ENCODE assay signal across 14 cellular contexts in the genomic region with DNA sequence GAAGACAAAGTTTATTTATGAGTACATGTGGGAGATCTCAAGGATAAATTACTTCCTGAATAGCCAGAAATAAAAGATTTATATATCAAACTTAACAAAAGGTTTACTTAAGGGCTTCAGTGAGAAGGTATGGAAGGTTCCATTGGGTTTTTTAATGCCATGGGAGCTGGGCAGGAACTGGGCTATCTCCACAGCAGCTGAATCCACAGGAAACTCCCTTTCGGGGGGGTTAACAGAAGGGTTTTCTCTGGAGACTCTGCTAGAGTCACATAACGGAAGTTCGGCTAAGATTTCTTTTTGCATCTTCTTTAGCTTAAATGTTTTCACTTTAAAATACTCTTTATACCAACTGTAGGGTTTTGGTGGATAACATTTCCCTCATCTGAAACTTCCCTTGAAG.
DNase-seq lines count a peak whose midpoint lies in the region; TF ChIP-seq lines count a peak whose summit lies in the region.
"Had no signal": no experiment of that assay in that cellular context is flagged by ENCODE, and none has a peak within 500 bp of the region (broad histone marks: within the 10 kb centered on the region; RNA-seq: fewer than 3 reads in every experiment).

No MANE protein-coding gene starts in this region.

- no peaks in the 10 kb centered on the region for H4K20me1 ChIP-seq in OCI-LY3 (ENCODE audit: insufficient read depth, low read length)

- H3K4me1 ChIP-seq in OCI-LY3 (ENCODE audit: low read length) = peaks cover 34% of the 10 kb centered on the region
- H3K4me1 ChIP-seq: A549 had no signal

- no peaks in the 10 kb centered on the region for H3K79me2 ChIP-seq in OCI-LY3 (ENCODE audit: low read length)

- H3K27ac ChIP-seq in OCI-LY3 (ENCODE audit: low read length) = no peak overlapping the region
- H3K27ac ChIP-seq: A549, HL-60 had no signal

- no peaks in the 10 kb centered on the region for H3K27me3 ChIP-seq in OCI-LY3 (ENCODE audit: low read depth, low read length)

- no peak for TF ChIP-seq POLR2A in erythroblast (IDR thresholded peaks at IDR 0.05; ENCODE audit: low read length)

- 0 out of 2 replicates have a peak overlapping the region, but pooled peaks have one; percentile 6 for H2AFZ ChIP-seq in OCI-LY3 (ENCODE audit: low read depth, low read length)

- H3K9me3 ChIP-seq in OCI-LY3 (ENCODE audit: insufficient read depth, low read length) = no peaks in the 10 kb centered on the region
- H3K9me3 ChIP-seq: A549, HAP-1 had no signal

- H3K36me3 ChIP-seq in OCI-LY3 (replicated peaks; ENCODE audit: low read depth, low read length) = no peaks in the 10 kb centered on the region
- H3K36me3 ChIP-seq: HAP-1 had no signal

- DNase-seq in GM12865 (ENCODE audit: low read depth) (peak; percentile 29), myocyte (ENCODE audit: low read depth) (peak; percentile 9), head of caudate nucleus (no peak), erythroblast (lab: John Stamatoyannopoulos, UW) (no peak), NCI-H146 treated with DMSO at 0.1 percent for 48 hours (lab: John Stamatoyannopoulos, UW; ENCODE audit: unreplicated experiment) (no peak), NCI-H2081 (lab: John Stamatoyannopoulos, UW) (no peak)
- DNase-seq: C1 segment of cervical spinal cord; Calu3; CD4-positive, alpha-beta T cell; DMS 273 treated with DMSO at 0.1 percent for 48 hours had no signal

- H3K4me3 ChIP-seq in GM12865 (ENCODE audit: low read depth, low read length) = no peak overlapping the region
- H3K4me3 ChIP-seq in OCI-LY3 (ENCODE audit: low read length) = no peak overlapping the region
- H3K4me3 ChIP-seq: A549, HAP-1 had no signal

- H3K9ac ChIP-seq in OCI-LY3 (ENCODE audit: low read length) = no peak overlapping the region

- intact Hi-C loops in head of caudate nucleus (cut with DNase I) = no loop called here

- H3K4me2 ChIP-seq in OCI-LY3 (ENCODE audit: low read length) = peak overlapping the region; percentile 10
- H3K4me2 ChIP-seq: A549 had no signal

- TF ChIP-seq CTCF in GM12865 (IDR thresholded peaks at IDR 0.05; ENCODE audit: insufficient read depth, low read depth, low read length, missing control alignments) = no peak
- TF ChIP-seq CTCF in OCI-LY3 (IDR thresholded peaks at IDR 0.05; ENCODE audit: low read depth, low read length) = no peak

Comparison
In these comparisons a context has a peak if more than half of its experiments do, and no peak if none do; other contexts are left out.
1. DNase-seq: peak in GM12865 (single experiment) and myocyte (single experiment); none in head of caudate nucleus (0 of 42), erythroblast (0 of 2), NCI-H146 treated with DMSO at 0.1 percent for 48 hours (single experiment) and NCI-H2081 (0 of 2).